8 cellular contexts compared by ENCODE assay signal in the genomic region with DNA sequence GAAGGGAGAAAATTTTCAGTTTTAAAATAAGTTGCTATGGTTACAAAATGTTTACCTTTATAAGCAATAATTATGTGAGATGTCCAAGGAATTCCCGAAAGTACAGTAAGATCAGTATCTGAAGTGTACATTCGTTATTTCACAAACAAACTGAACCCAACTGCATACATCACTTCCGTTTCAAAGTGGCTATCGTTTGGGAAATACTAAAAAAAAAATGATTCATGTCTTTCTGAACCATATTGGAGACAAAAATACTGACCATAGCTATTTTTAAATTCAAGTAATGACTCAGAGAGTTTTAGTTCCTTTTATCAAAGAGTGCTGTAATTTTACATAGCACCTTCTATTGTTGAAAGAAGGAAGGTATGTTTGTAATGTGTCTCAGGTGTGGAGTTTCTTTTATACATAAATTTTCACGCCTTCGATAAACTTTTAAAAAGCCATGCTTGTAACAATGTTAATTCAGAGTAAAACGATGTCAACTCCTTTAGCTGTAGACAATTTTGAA. TPM values are rescaled to one million over a fixed set of nuclear protein-coding genes. Genes with fewer than 3 reads are reported as not detected.
A peak's percentile ranks its signal among the peaks of the same experiment; 100 is the strongest.
DNase-seq lines count a peak whose midpoint lies in the region; ATAC-seq and TF ChIP-seq lines count a peak whose summit lies in the region.

No MANE protein-coding gene starts in this region.

- no peak overlapping the region for H2AFZ ChIP-seq in osteoblast (ENCODE audit: low read length)

- H4K20me1 ChIP-seq in osteoblast (ENCODE audit: insufficient read depth, low read length), result no peaks in the 10 kb centered on the region

- 44% methylated on average over 7 of the region's 7 CpGs for WGBS in prostate gland

- H3K27ac Mint-ChIP-seq in activated T-helper 1 cell treated with anti-CD3 and anti-CD28 coated beads, Interleukin-12 subunit alpha, Interleukin-12 subunit beta, Interleukin-2, Interleukin-4 antibody, amounts not matched to agents 30 ng/mL and 10 ng/mL and 1 ng/mL, durations not matched to agents 14 hours and 24 hours and 36 hours, result peak overlapping the region; percentile 35

- H3K36me3 ChIP-seq in osteoblast (ENCODE audit: insufficient read depth, low read length) (no peaks in the 10 kb centered on the region), prostate gland (no peaks in the 10 kb centered on the region)

- H3K4me3 Mint-ChIP-seq in activated T-helper 1 cell treated with anti-CD3 and anti-CD28 coated beads, Interleukin-12 subunit alpha, Interleukin-12 subunit beta, Interleukin-2, Interleukin-4 antibody, amounts not matched to agents 30 ng/mL and 10 ng/mL and 1 ng/mL, durations not matched to agents 14 hours and 24 hours and 36 hours, result no peak overlapping the region

- H3K4me1 ChIP-seq in osteoblast (ENCODE audit: insufficient read depth, low read length), result peaks cover 19% of the 10 kb centered on the region
- no peaks in the 10 kb centered on the region for H3K4me1 ChIP-seq in prostate gland (replicated peaks)

- H3K4me3 ChIP-seq in osteoblast (ENCODE audit: insufficient read depth, low read length) (no peak overlapping the region), prostate gland (no peak overlapping the region)

- H3K9me3 ChIP-seq in osteoblast (ENCODE audit: low read depth, low read length) (no peaks in the 10 kb centered on the region), prostate gland (no peaks in the 10 kb centered on the region)

- H3K9me3 Mint-ChIP-seq in activated T-helper 1 cell treated with anti-CD3 and anti-CD28 coated beads, Interleukin-12 subunit alpha, Interleukin-12 subunit beta, Interleukin-2, Interleukin-4 antibody, amounts not matched to agents 30 ng/mL and 10 ng/mL and 1 ng/mL, durations not matched to agents 14 hours and 24 hours and 36 hours, result peaks cover 9% of the 10 kb centered on the region

- peak overlapping the region; percentile 38 for H3K4me2 ChIP-seq in osteoblast (ENCODE audit: insufficient read depth, low read length)

- TF ChIP-seq CTCF in osteoblast (IDR thresholded peaks at IDR 0.05; ENCODE audit: extremely low read depth, low read depth, low read length), result no peak
- no peak for TF ChIP-seq CTCF in prostate gland (IDR thresholded peaks at IDR 0.05)

- H3K36me3 Mint-ChIP-seq in activated T-helper 1 cell treated with anti-CD3 and anti-CD28 coated beads, Interleukin-12 subunit alpha, Interleukin-12 subunit beta, Interleukin-2, Interleukin-4 antibody, amounts not matched to agents 30 ng/mL and 10 ng/mL and 1 ng/mL, durations not matched to agents 14 hours and 24 hours and 36 hours (ENCODE audit: low read depth), result peaks cover 25% of the 10 kb centered on the region

- H3K27me3 ChIP-seq in osteoblast (ENCODE audit: insufficient read depth, low read length), result no peaks in the 10 kb centered on the region
- H3K27me3 ChIP-seq in prostate gland (replicated peaks; ENCODE audit: insufficient read depth), result no peaks in the 10 kb centered on the region

- H3K27ac ChIP-seq in osteoblast (ENCODE audit: low read depth, low read length) (peak overlapping the region; percentile 88), prostate gland (no peak overlapping the region)

- intact Hi-C loops in activated T-helper 1 cell treated with anti-CD3 and anti-CD28 coated beads, Interleukin-12 subunit alpha, Interleukin-12 subunit beta, Interleukin-2, Interleukin-4 antibody, amounts not matched to agents 30 ng/mL and 10 ng/mL and 1 ng/mL, durations not matched to agents 14 hours and 24 hours and 36 hours (cut with micrococcal nuclease), result no loop called here
- intact Hi-C loops in prostate gland (cut with DNase I), result no loop called here

- DNase-seq in CD1c-positive myeloid dendritic cell (ENCODE audit: extremely low spot score) (peak; percentile 94), osteoblast (ENCODE audit: insufficient read length, low spot score, missing footprints) (peak; percentile 82), AG08396 (ENCODE audit: low spot score) (no peak), prostate gland (ENCODE audit: low spot score) (no peak), NCI-H2196 treated with DMSO at 0.1 percent for 48 hours (lab: John Stamatoyannopoulos, UW; ENCODE audit: unreplicated experiment) (no peak)
- no peak for DNase-seq in activated T-helper 1 cell treated with anti-CD3 and anti-CD28 coated beads, Interleukin-12 subunit alpha, Interleukin-12 subunit beta, Interleukin-2, Interleukin-4 antibody, amounts not matched to agents 30 ng/mL and 10 ng/mL and 1 ng/mL, durations not matched to agents 14 hours and 24 hours and 36 hours (ENCODE audit: low spot score)

- peak; percentile 70 for ATAC-seq in GM19455 (IDR thresholded peaks at IDR 0.05; ENCODE audit: unreplicated experiment)
- ATAC-seq in HG03442 (IDR thresholded peaks at IDR 0.05; ENCODE audit: unreplicated experiment), result peak; percentile 70

- no peak for TF ChIP-seq POLR2A in prostate gland (IDR thresholded peaks at IDR 0.05)

- H3K79me2 ChIP-seq in osteoblast (ENCODE audit: insufficient read depth, low read length), result peaks cover 66% of the 10 kb centered on the region

- H3K4me1 Mint-ChIP-seq in activated T-helper 1 cell treated with anti-CD3 and anti-CD28 coated beads, Interleukin-12 subunit alpha, Interleukin-12 subunit beta, Interleukin-2, Interleukin-4 antibody, amounts not matched to agents 30 ng/mL and 10 ng/mL and 1 ng/mL, durations not matched to agents 14 hours and 24 hours and 36 hours (ENCODE audit: low read depth), result peaks cover 85% of the 10 kb centered on the region

- no peaks in the 10 kb centered on the region for H3K27me3 Mint-ChIP-seq in activated T-helper 1 cell treated with anti-CD3 and anti-CD28 coated beads, Interleukin-12 subunit alpha, Interleukin-12 subunit beta, Interleukin-2, Interleukin-4 antibody, amounts not matched to agents 30 ng/mL and 10 ng/mL and 1 ng/mL, durations not matched to agents 14 hours and 24 hours and 36 hours (ENCODE audit: insufficient read depth)

RNA-seq across cellular contexts. Expression of a gene that starts 8.0 kb away (rescaled TPM):
- 39.6 and 42.9 TPM in 2 replicates for total RNA-seq in activated T-helper 1 cell treated with anti-CD3 and anti-CD28 coated beads, Interleukin-12 subunit alpha, Interleukin-12 subunit beta, Interleukin-2, Interleukin-4 antibody, amounts not matched to agents 30 ng/mL and 10 ng/mL and 1 ng/mL, durations not matched to agents 14 hours and 24 hours and 36 hours
- 215 and 223 TPM in 2 replicates for total RNA-seq in osteoblast
- 10 to 100 TPM; 18.4 to 35.8 TPM for total RNA-seq in prostate gland

Comparison
In these comparisons a context has a peak if more than half of its experiments do, and no peak if none do; other contexts are left out.
1. DNase-seq: peak in CD1c-positive myeloid dendritic cell (single experiment) and osteoblast (single experiment); none in activated T-helper 1 cell treated with anti-CD3 and anti-CD28 coated beads, Interleukin-12 subunit alpha, Interleukin-12 subunit beta, Interleukin-2, Interleukin-4 antibody, amounts not matched to agents 30 ng/mL and 10 ng/mL and 1 ng/mL, durations not matched to agents 14 hours and 24 hours and 36 hours (single experiment), AG08396 (single experiment), prostate gland (single experiment) and NCI-H2196 treated with DMSO at 0.1 percent for 48 hours (single experiment).